In genomic region chr20:8212286-8212685, GRCh38 we compare ENCODE assay signal across 31 cellular contexts.
DNase-seq lines count a peak whose midpoint lies in the region; ATAC-seq and TF ChIP-seq lines count a peak whose summit lies in the region.
"Had no signal": no experiment of that assay in that cellular context is flagged by ENCODE, and none has a peak within 500 bp of the region (broad histone marks: within the 10 kb centered on the region; RNA-seq: fewer than 3 reads in every experiment).

No MANE protein-coding gene starts in this region.

- no peak overlapping the region for H2AFZ ChIP-seq in OCI-LY3 (ENCODE audit: low read depth, low read length)

- H3K4me3 Mint-ChIP-seq in stimulated activated naive B cell treated with anti-CD40 and anti-IgM and Interleukin-4, amounts not matched to agents 10 μg/mL and 1 μg/mL and 100 μg/mL, for 72 hours, result no peak overlapping the region
- H3K4me3 Mint-ChIP-seq: stimulated activated naive CD8-positive, alpha-beta T cell treated with anti-CD3 and anti-CD28 coated beads, Interleukin-15, Interleukin-2, amounts not matched to agents 100 ng/mL and 50 ng/mL, for 24 hours had no signal

- no peaks in the 10 kb centered on the region for H3K79me2 ChIP-seq in OCI-LY3 (ENCODE audit: low read length)

- H3K9me3 ChIP-seq in OCI-LY3 (ENCODE audit: insufficient read depth, low read length), result no peaks in the 10 kb centered on the region
- H3K9me3 ChIP-seq: gastrocnemius medialis, HAP-1, neutrophil, Peyer's patch, SJCRH30 had no signal

- TF ChIP-seq CTCF in OCI-LY3 (IDR thresholded peaks at IDR 0.05; ENCODE audit: low read depth, low read length), result no peak

- peaks cover 4% of the 10 kb centered on the region for H3K27me3 ChIP-seq in OCI-LY3 (ENCODE audit: low read depth, low read length)
- H3K27me3 ChIP-seq: cardiac muscle cell, gastrocnemius medialis, neutrophil, Peyer's patch, SJCRH30 had no signal

- no peaks in the 10 kb centered on the region for H3K27me3 Mint-ChIP-seq in stimulated activated naive B cell treated with anti-CD40 and anti-IgM and Interleukin-4, amounts not matched to agents 10 μg/mL and 1 μg/mL and 100 μg/mL, for 72 hours

- peaks cover 24% of the 10 kb centered on the region for H3K4me1 ChIP-seq in OCI-LY3 (ENCODE audit: low read length)
- H3K4me1 ChIP-seq: SJCRH30 had no signal

- H4K20me1 ChIP-seq in OCI-LY3 (ENCODE audit: insufficient read depth, low read length), result no peaks in the 10 kb centered on the region

- no peak overlapping the region for H3K9ac ChIP-seq in OCI-LY3 (ENCODE audit: low read length)

- no peaks in the 10 kb centered on the region for H3K9me3 Mint-ChIP-seq in stimulated activated naive B cell treated with anti-CD40 and anti-IgM and Interleukin-4, amounts not matched to agents 10 μg/mL and 1 μg/mL and 100 μg/mL, for 72 hours
- H3K9me3 Mint-ChIP-seq: stimulated activated naive CD8-positive, alpha-beta T cell treated with anti-CD3 and anti-CD28 coated beads, Interleukin-15, Interleukin-2, amounts not matched to agents 100 ng/mL and 50 ng/mL, for 24 hours had no signal

- no peak overlapping the region for H3K4me3 ChIP-seq in OCI-LY3 (ENCODE audit: low read length)
- H3K4me3 ChIP-seq: cardiac muscle cell, gastrocnemius medialis, HAP-1, Peyer's patch, SJCRH30, smooth muscle cell had no signal

- DNase-seq in NOMO-1 treated with DMSO at 0.1 percent for 48 hours (lab: John Stamatoyannopoulos, UW; ENCODE audit: unreplicated experiment), result peak; percentile 8
- no peak for DNase-seq in NOMO-1 treated with dmso at 0.1 percent for 144 hours (lab: John Stamatoyannopoulos, UW; ENCODE audit: unreplicated experiment)
- no peak for DNase-seq in stimulated activated naive B cell treated with anti-CD40 and anti-IgM and Interleukin-4, amounts not matched to agents 10 μg/mL and 1 μg/mL and 100 μg/mL, for 72 hours
- DNase-seq in NCI-H146 treated with DMSO at 0.1 percent for 48 hours (lab: John Stamatoyannopoulos, UW; ENCODE audit: unreplicated experiment), result no peak
- DNase-seq in pons (ENCODE audit: low spot score), result no peak
- DNase-seq: activated CD4-positive, alpha-beta T cell treated with anti-CD3 and anti-CD28 coated beads, Interleukin-2, amount 50 U/mL, for 4 hours; activated naive CD4-positive, alpha-beta T cell; activated T-cell treated with anti-CD3 and anti-CD28 coated beads for 4 hours; AML-193; amygdala; COR-L47; DMS79 treated with DMSO at 0.1 percent for 48 hours; gastrocnemius medialis; NCI-H146; NCI-H2227 treated with DMSO at 0.1 percent for 48 hours; NCI-H82; Peyer's patch; SJCRH30; stimulated activated CD4-positive, alpha-beta T cell treated with anti-CD3 and anti-CD28 coated beads, Interleukin-2, amount 100 ng/mL, for 48 hours; T-helper 1 cell; trophoblast cell had no signal

- ATAC-seq in HG02610 (IDR thresholded peaks at IDR 0.05; ENCODE audit: unreplicated experiment) (peak; percentile 29), GM19452 (IDR thresholded peaks at IDR 0.05; ENCODE audit: unreplicated experiment) (no peak)
- ATAC-seq in stimulated activated naive B cell treated with anti-CD40 and anti-IgM and Interleukin-4, amounts not matched to agents 10 μg/mL and 1 μg/mL and 100 μg/mL, for 72 hours (replicated peaks), result peak; percentile 49 to 58
- ATAC-seq: gastrocnemius medialis had no signal

- peak overlapping the region; percentile 33 for H3K4me2 ChIP-seq in OCI-LY3 (ENCODE audit: low read length)
- H3K4me2 ChIP-seq: smooth muscle cell had no signal

- H3K36me3 ChIP-seq in OCI-LY3 (replicated peaks; ENCODE audit: low read depth, low read length), result no peaks in the 10 kb centered on the region
- H3K36me3 ChIP-seq: cardiac muscle cell, gastrocnemius medialis, HAP-1, neutrophil, Peyer's patch, SJCRH30 had no signal

- no peak overlapping the region for H3K27ac ChIP-seq in OCI-LY3 (ENCODE audit: low read length)
- H3K27ac ChIP-seq: 22Rv1, cardiac muscle cell, epithelial cell of prostate, neutrophil, Peyer's patch, SJCRH30 had no signal

- H3K36me3 Mint-ChIP-seq in stimulated activated naive B cell treated with anti-CD40 and anti-IgM and Interleukin-4, amounts not matched to agents 10 μg/mL and 1 μg/mL and 100 μg/mL, for 72 hours, result peaks cover 2 to 8% of the 10 kb centered on the region in 2 donors

- peaks cover 43 to 63% of the 10 kb centered on the region in 2 donors for H3K4me1 Mint-ChIP-seq in stimulated activated naive B cell treated with anti-CD40 and anti-IgM and Interleukin-4, amounts not matched to agents 10 μg/mL and 1 μg/mL and 100 μg/mL, for 72 hours

- H3K27ac Mint-ChIP-seq in stimulated activated naive B cell treated with anti-CD40 and anti-IgM and Interleukin-4, amounts not matched to agents 10 μg/mL and 1 μg/mL and 100 μg/mL, for 72 hours, result no peak overlapping the region
